1 cellular context compared by ENCODE assay signal in genomic region chr13:45792827-45793303, GRCh38.
TF ChIP-seq lines count a peak whose summit lies in the region.

No MANE protein-coding gene starts in this region.

TF ChIP-seq in GM12878, 131 proteins besides CTCF, POLR2A, EP300 and RAD21 (continued from another document):
- TF ChIP-seq REST (IDR thresholded peaks at IDR 0.05; ENCODE audit: low read depth, low read length) (no peak), STAT1 (conservative IDR thresholded peaks at IDR 0.05) (no peak), NR2F1 (conservative IDR thresholded peaks at IDR 0.05) (peak; percentile 84), LARP7 (IDR thresholded peaks at IDR 0.05) (no peak), IKZF1 (conservative IDR thresholded peaks at IDR 0.05) (peak; percentile 79), TBL1XR1 (IDR thresholded peaks at IDR 0.05; ENCODE audit: low read depth, low read length) (no peak), SPI1 (IDR thresholded peaks at IDR 0.05; ENCODE audit: borderline replicate concordance, insufficient read depth, low read depth, low read length) (no peak), RBBP5 (conservative IDR thresholded peaks at IDR 0.05) (no peak), IRF4 (IDR thresholded peaks at IDR 0.05; ENCODE audit: low read depth, low read length) (no peak), ZNF622 (IDR thresholded peaks at IDR 0.05) (no peak), TCF7 (IDR thresholded peaks at IDR 0.05; ENCODE audit: borderline replicate concordance) (no peak), MXI1 (IDR thresholded peaks at IDR 0.05; ENCODE audit: low read depth, low read length) (no peak), HDAC6 (IDR thresholded peaks at IDR 0.05; ENCODE audit: unreplicated experiment) (no peak), NFXL1 (IDR thresholded peaks at IDR 0.05; ENCODE audit: borderline replicate concordance) (no peak), TAF1 (IDR thresholded peaks at IDR 0.05; ENCODE audit: borderline replicate concordance, low read depth, low read length) (no peak), NR2C2 (IDR thresholded peaks at IDR 0.05; ENCODE audit: borderline replicate concordance, control insufficient read depth, insufficient read length, low read depth) (no peak), JUNB (IDR thresholded peaks at IDR 0.05) (no peak), POLR2AphosphoS2 (IDR thresholded peaks at IDR 0.05; ENCODE audit: low read depth, low read length) (no peak), SKIL (IDR thresholded peaks at IDR 0.05; ENCODE audit: low read depth, poor library complexity, severe bottlenecking) (peak; percentile 75), ASH2L (IDR thresholded peaks at IDR 0.05; ENCODE audit: borderline replicate concordance, low read depth) (no peak), JUND (IDR thresholded peaks at IDR 0.05; ENCODE audit: low read depth, low read length) (no peak), CBFB (IDR thresholded peaks at IDR 0.05; ENCODE audit: low read depth) (no peak), CEBPB (IDR thresholded peaks at IDR 0.05; ENCODE audit: borderline replicate concordance in 1 of 2, low read depth in 2 of 2, low read length in 2 of 2) (no peak; a peak in 1 of 4 replicates), SREBF1 (IDR thresholded peaks at IDR 0.05; ENCODE audit: low read length) (no peak), KAT2A (conservative IDR thresholded peaks at IDR 0.05; ENCODE audit: control insufficient read depth, low read depth, low read length) (no peak), SMARCA5 (IDR thresholded peaks at IDR 0.05) (no peak), SMC3 (IDR thresholded peaks at IDR 0.05; ENCODE audit: borderline replicate concordance, low read length) (no peak), MTA2 (IDR thresholded peaks at IDR 0.05; ENCODE audit: low read depth) (peak; percentile 100), HDGF (IDR thresholded peaks at IDR 0.05) (no peak), YBX1 (IDR thresholded peaks at IDR 0.05) (no peak), CHD2 (IDR thresholded peaks at IDR 0.05; ENCODE audit: borderline replicate concordance, low read depth, low read length) (peak; percentile 34; the same call in 1 of the 2 replicates), ZNF217 (IDR thresholded peaks at IDR 0.05) (peak; percentile 43; the same call in 1 of the 2 replicates), TCF3 (IDR thresholded peaks at IDR 0.05; ENCODE audit: borderline replicate concordance, insufficient read depth, low read depth, low read length) (no peak), CHD1 (IDR thresholded peaks at IDR 0.05; ENCODE audit: low read depth, low read length) (no peak), BACH1 (IDR thresholded peaks at IDR 0.05; ENCODE audit: borderline replicate concordance) (peak; percentile 51; the same call in 1 of the 2 replicates), EGR1 (IDR thresholded peaks at IDR 0.05; ENCODE audit: borderline replicate concordance in 1 of 2, low read depth in 2 of 2, low read length in 2 of 2) (no peak), MEF2B (IDR thresholded peaks at IDR 0.05; ENCODE audit: partially characterized antibody, poor library complexity, severe bottlenecking) (peak; percentile 75), BCL11A (IDR thresholded peaks at IDR 0.05; ENCODE audit: low read depth, low read length) (peak; percentile 79; the same call in 1 of the 2 replicates), ZNF24 (IDR thresholded peaks at IDR 0.05) (no peak), MYC (IDR thresholded peaks at IDR 0.05; ENCODE audit: insufficient read depth, insufficient read length, insufficient replicate concordance, low read length, severe bottlenecking) (no peak), TCF12 (IDR thresholded peaks at IDR 0.05; ENCODE audit: low read depth, low read length) (no peak), RUNX3 (IDR thresholded peaks at IDR 0.05; ENCODE audit: low read length) (no peak)
- TF ChIP-seq, protein P1, sequence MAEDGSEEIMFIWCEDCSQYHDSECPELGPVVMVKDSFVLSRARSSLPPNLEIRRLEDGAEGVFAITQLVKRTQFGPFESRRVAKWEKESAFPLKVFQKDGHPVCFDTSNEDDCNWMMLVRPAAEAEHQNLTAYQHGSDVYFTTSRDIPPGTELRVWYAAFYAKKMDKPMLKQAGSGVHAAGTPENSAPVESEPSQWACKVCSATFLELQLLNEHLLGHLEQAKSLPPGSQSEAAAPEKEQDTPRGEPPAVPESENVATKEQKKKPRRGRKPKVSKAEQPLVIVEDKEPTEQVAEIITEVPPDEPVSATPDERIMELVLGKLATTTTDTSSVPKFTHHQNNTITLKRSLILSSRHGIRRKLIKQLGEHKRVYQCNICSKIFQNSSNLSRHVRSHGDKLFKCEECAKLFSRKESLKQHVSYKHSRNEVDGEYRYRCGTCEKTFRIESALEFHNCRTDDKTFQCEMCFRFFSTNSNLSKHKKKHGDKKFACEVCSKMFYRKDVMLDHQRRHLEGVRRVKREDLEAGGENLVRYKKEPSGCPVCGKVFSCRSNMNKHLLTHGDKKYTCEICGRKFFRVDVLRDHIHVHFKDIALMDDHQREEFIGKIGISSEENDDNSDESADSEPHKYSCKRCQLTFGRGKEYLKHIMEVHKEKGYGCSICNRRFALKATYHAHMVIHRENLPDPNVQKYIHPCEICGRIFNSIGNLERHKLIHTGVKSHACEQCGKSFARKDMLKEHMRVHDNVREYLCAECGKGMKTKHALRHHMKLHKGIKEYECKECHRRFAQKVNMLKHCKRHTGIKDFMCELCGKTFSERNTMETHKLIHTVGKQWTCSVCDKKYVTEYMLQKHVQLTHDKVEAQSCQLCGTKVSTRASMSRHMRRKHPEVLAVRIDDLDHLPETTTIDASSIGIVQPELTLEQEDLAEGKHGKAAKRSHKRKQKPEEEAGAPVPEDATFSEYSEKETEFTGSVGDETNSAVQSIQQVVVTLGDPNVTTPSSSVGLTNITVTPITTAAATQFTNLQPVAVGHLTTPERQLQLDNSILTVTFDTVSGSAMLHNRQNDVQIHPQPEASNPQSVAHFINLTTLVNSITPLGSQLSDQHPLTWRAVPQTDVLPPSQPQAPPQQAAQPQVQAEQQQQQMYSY (CRISPR knock-in tag; IDR thresholded peaks at IDR 0.05): no peak
- TF ChIP-seq, protein P2, sequence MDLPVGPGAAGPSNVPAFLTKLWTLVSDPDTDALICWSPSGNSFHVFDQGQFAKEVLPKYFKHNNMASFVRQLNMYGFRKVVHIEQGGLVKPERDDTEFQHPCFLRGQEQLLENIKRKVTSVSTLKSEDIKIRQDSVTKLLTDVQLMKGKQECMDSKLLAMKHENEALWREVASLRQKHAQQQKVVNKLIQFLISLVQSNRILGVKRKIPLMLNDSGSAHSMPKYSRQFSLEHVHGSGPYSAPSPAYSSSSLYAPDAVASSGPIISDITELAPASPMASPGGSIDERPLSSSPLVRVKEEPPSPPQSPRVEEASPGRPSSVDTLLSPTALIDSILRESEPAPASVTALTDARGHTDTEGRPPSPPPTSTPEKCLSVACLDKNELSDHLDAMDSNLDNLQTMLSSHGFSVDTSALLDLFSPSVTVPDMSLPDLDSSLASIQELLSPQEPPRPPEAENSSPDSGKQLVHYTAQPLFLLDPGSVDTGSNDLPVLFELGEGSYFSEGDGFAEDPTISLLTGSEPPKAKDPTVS (IDR thresholded peaks at IDR 0.05; ENCODE audit: low read depth, low read length): no peak
- TF ChIP-seq, protein P3, sequence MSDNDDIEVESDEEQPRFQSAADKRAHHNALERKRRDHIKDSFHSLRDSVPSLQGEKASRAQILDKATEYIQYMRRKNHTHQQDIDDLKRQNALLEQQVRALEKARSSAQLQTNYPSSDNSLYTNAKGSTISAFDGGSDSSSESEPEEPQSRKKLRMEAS (IDR thresholded peaks at IDR 0.05; ENCODE audit: low read depth, low read length): no peak
- TF ChIP-seq, protein P4, sequence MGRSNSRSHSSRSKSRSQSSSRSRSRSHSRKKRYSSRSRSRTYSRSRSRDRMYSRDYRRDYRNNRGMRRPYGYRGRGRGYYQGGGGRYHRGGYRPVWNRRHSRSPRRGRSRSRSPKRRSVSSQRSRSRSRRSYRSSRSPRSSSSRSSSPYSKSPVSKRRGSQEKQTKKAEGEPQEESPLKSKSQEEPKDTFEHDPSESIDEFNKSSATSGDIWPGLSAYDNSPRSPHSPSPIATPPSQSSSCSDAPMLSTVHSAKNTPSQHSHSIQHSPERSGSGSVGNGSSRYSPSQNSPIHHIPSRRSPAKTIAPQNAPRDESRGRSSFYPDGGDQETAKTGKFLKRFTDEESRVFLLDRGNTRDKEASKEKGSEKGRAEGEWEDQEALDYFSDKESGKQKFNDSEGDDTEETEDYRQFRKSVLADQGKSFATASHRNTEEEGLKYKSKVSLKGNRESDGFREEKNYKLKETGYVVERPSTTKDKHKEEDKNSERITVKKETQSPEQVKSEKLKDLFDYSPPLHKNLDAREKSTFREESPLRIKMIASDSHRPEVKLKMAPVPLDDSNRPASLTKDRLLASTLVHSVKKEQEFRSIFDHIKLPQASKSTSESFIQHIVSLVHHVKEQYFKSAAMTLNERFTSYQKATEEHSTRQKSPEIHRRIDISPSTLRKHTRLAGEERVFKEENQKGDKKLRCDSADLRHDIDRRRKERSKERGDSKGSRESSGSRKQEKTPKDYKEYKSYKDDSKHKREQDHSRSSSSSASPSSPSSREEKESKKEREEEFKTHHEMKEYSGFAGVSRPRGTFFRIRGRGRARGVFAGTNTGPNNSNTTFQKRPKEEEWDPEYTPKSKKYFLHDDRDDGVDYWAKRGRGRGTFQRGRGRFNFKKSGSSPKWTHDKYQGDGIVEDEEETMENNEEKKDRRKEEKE (IDR thresholded peaks at IDR 0.05): no peak
